In the genomic region with DNA sequence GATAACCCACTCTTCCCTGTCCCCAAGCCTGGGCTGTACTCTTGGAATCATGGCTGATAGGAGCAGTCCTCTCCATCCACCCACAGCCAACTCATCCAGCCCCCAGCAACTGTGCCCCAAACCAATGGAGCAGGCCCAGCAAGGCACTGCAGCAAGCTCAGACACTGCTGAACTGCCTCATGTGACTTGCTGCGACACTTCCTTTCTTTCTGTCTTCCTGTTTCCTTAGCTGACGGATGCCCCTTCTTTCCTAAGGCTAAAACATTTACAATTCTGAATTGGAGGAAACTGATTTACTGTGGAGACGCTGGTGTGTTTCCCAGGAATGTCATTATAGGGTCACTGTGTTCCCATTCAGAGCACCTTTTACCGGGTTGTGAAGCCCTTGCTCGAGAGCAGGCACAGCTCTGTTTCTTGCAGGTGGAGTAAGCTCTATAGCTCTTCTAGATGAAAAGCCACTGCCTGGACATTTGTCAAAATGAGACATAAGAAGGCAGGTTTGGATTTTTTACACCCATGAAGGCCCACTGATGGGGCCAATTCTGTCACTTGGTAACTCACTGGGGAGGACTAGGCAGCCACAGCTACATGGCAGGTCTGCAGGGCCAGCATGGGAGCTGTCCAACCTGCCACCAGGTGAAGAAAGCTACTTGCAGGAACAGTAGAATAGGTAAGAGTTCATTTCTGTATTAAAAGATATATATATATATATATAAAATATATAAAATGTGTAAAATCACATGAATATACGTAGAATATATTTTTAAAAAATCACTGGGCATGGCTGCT, we compare ENCODE assay signal across 3 cellular contexts.
A peak's percentile ranks its signal among the peaks of the same experiment; 100 is the strongest.
TF ChIP-seq lines count a peak whose summit lies in the region.

No MANE protein-coding gene starts in this region.

TF ChIP-seq in SK-N-SH, 30 proteins besides CTCF, POLR2A, EP300 and RAD21 (continued from another document):
- TF ChIP-seq, protein P1, sequence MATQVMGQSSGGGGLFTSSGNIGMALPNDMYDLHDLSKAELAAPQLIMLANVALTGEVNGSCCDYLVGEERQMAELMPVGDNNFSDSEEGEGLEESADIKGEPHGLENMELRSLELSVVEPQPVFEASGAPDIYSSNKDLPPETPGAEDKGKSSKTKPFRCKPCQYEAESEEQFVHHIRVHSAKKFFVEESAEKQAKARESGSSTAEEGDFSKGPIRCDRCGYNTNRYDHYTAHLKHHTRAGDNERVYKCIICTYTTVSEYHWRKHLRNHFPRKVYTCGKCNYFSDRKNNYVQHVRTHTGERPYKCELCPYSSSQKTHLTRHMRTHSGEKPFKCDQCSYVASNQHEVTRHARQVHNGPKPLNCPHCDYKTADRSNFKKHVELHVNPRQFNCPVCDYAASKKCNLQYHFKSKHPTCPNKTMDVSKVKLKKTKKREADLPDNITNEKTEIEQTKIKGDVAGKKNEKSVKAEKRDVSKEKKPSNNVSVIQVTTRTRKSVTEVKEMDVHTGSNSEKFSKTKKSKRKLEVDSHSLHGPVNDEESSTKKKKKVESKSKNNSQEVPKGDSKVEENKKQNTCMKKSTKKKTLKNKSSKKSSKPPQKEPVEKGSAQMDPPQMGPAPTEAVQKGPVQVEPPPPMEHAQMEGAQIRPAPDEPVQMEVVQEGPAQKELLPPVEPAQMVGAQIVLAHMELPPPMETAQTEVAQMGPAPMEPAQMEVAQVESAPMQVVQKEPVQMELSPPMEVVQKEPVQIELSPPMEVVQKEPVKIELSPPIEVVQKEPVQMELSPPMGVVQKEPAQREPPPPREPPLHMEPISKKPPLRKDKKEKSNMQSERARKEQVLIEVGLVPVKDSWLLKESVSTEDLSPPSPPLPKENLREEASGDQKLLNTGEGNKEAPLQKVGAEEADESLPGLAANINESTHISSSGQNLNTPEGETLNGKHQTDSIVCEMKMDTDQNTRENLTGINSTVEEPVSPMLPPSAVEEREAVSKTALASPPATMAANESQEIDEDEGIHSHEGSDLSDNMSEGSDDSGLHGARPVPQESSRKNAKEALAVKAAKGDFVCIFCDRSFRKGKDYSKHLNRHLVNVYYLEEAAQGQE (IDR thresholded peaks at IDR 0.05; ENCODE audit: low read depth, low read length), result peak; percentile 25; the same call in 1 of the 2 replicates

TF ChIP-seq in SK-N-SH treated with all-trans-retinoic acid at 6 μM for 48 hours, 23 proteins besides CTCF, POLR2A, EP300 and RAD21:
- TF ChIP-seq, protein P2, sequence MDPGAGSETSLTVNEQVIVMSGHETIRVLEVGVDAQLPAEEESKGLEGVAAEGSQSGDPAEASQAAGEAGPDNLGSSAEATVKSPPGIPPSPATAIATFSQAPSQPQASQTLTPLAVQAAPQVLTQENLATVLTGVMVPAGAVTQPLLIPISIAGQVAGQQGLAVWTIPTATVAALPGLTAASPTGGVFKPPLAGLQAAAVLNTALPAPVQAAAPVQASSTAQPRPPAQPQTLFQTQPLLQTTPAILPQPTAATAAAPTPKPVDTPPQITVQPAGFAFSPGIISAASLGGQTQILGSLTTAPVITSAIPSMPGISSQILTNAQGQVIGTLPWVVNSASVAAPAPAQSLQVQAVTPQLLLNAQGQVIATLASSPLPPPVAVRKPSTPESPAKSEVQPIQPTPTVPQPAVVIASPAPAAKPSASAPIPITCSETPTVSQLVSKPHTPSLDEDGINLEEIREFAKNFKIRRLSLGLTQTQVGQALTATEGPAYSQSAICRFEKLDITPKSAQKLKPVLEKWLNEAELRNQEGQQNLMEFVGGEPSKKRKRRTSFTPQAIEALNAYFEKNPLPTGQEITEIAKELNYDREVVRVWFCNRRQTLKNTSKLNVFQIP (CRISPR knock-in tag; IDR thresholded peaks at IDR 0.05; ENCODE audit: borderline replicate concordance, low read depth), result no peak
- TF ChIP-seq PPARA (CRISPR knock-in tag; IDR thresholded peaks at IDR 0.05; ENCODE audit: borderline replicate concordance) (no peak), OSR1 (CRISPR knock-in tag; IDR thresholded peaks at IDR 0.05) (no peak), ZNF8 (CRISPR knock-in tag; IDR thresholded peaks at IDR 0.05) (no peak), CSDC2 (CRISPR knock-in tag; IDR thresholded peaks at IDR 0.05) (no peak), SNAI2 (CRISPR knock-in tag; IDR thresholded peaks at IDR 0.05) (no peak), ARNTL (CRISPR knock-in tag; IDR thresholded peaks at IDR 0.05; ENCODE audit: borderline replicate concordance, low read depth) (no peak), ZC3H10 (CRISPR knock-in tag; IDR thresholded peaks at IDR 0.05) (no peak), BACH2 (CRISPR knock-in tag; IDR thresholded peaks at IDR 0.05; ENCODE audit: borderline replicate concordance) (no peak), RARB (CRISPR knock-in tag; IDR thresholded peaks at IDR 0.05) (no peak), ZFP3 (CRISPR knock-in tag; IDR thresholded peaks at IDR 0.05) (no peak)
- TF ChIP-seq, protein P3, sequence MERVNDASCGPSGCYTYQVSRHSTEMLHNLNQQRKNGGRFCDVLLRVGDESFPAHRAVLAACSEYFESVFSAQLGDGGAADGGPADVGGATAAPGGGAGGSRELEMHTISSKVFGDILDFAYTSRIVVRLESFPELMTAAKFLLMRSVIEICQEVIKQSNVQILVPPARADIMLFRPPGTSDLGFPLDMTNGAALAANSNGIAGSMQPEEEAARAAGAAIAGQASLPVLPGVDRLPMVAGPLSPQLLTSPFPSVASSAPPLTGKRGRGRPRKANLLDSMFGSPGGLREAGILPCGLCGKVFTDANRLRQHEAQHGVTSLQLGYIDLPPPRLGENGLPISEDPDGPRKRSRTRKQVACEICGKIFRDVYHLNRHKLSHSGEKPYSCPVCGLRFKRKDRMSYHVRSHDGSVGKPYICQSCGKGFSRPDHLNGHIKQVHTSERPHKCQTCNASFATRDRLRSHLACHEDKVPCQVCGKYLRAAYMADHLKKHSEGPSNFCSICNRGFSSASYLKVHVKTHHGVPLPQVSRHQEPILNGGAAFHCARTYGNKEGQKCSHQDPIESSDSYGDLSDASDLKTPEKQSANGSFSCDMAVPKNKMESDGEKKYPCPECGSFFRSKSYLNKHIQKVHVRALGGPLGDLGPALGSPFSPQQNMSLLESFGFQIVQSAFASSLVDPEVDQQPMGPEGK (CRISPR knock-in tag; IDR thresholded peaks at IDR 0.05; ENCODE audit: borderline replicate concordance), result no peak
- TF ChIP-seq, protein P4, sequence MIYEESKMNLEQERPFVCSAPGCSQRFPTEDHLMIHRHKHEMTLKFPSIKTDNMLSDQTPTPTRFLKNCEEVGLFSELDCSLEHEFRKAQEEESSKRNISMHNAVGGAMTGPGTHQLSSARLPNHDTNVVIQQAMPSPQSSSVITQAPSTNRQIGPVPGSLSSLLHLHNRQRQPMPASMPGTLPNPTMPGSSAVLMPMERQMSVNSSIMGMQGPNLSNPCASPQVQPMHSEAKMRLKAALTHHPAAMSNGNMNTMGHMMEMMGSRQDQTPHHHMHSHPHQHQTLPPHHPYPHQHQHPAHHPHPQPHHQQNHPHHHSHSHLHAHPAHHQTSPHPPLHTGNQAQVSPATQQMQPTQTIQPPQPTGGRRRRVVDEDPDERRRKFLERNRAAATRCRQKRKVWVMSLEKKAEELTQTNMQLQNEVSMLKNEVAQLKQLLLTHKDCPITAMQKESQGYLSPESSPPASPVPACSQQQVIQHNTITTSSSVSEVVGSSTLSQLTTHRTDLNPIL (CRISPR knock-in tag; IDR thresholded peaks at IDR 0.05; ENCODE audit: low read depth), result no peak

TF ChIP-seq in WTC11, 78 proteins besides CTCF, POLR2A, EP300 and RAD21 (continued from another document):
- no peak for TF ChIP-seq RELA (CRISPR knock-in tag; IDR thresholded peaks at IDR 0.05; ENCODE audit: borderline replicate concordance)
- TF ChIP-seq, protein P5, sequence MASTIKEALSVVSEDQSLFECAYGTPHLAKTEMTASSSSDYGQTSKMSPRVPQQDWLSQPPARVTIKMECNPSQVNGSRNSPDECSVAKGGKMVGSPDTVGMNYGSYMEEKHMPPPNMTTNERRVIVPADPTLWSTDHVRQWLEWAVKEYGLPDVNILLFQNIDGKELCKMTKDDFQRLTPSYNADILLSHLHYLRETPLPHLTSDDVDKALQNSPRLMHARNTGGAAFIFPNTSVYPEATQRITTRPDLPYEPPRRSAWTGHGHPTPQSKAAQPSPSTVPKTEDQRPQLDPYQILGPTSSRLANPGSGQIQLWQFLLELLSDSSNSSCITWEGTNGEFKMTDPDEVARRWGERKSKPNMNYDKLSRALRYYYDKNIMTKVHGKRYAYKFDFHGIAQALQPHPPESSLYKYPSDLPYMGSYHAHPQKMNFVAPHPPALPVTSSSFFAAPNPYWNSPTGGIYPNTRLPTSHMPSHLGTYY (CRISPR knock-in tag; IDR thresholded peaks at IDR 0.05), result no peak
- TF ChIP-seq, protein P6, sequence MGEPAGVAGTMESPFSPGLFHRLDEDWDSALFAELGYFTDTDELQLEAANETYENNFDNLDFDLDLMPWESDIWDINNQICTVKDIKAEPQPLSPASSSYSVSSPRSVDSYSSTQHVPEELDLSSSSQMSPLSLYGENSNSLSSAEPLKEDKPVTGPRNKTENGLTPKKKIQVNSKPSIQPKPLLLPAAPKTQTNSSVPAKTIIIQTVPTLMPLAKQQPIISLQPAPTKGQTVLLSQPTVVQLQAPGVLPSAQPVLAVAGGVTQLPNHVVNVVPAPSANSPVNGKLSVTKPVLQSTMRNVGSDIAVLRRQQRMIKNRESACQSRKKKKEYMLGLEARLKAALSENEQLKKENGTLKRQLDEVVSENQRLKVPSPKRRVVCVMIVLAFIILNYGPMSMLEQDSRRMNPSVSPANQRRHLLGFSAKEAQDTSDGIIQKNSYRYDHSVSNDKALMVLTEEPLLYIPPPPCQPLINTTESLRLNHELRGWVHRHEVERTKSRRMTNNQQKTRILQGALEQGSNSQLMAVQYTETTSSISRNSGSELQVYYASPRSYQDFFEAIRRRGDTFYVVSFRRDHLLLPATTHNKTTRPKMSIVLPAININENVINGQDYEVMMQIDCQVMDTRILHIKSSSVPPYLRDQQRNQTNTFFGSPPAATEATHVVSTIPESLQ (CRISPR knock-in tag; IDR thresholded peaks at IDR 0.05), result no peak
